In the genomic region with DNA sequence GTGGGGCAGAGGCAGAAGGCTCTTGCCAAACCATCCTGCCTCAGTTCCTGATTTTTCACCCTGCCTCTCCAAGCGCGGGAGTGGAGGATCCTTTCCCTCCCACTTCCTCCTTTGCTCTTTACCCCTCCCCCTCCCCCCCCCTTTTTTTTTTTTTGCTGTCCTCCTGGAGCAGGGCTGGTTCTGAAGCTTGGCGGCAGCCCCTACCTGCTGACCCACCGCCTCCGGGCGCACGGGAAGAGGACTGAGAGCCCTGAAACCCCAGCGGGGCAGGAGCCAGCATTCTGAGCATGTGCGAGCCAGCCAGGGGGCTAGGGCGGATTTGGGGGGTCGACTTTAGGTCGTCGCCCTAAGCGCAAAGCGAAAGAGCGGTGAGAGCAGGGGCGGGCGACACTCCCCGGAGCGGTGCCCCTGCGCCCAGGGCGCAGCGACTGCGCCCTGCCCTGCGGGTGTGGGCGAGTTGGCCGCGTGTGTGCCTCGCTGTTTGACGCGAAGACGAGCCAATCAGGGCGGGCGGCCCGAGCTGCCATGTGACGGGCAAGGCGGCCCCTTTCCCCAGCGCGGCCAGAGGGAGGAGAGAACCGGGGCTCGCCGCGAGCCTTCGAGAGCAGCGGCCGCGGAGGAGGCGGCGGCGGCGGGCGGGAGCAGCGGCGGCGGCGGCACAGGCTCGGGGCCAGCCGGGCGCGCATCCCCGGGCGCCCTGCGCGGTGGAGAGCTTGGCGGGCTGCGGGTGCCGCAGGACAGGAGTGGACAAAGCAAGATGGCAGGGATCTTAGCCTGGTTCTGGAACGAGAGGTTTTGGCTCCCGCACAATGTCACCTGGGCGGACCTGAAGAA, we compare ENCODE assay signal across 8 cellular contexts. TPM values are rescaled to one million over a fixed set of nuclear protein-coding genes. Genes with fewer than 3 reads are reported as not detected.
A peak's percentile ranks its signal among the peaks of the same experiment; 100 is the strongest.
DNase-seq lines count a peak whose midpoint lies in the region; ATAC-seq and FAIRE-seq lines count a peak whose summit lies in the region.

Gene CERS6, plus strand, starts transcription at position 581 of the 834 bp plus-strand sequence. Its CDS starts 177 bp downstream, at position 758.

- no peak within 1 kb of the TSS for H4K91ac ChIP-seq in neuronal stem cell (ENCODE audit: low read depth, low read length, poor library complexity)

- peak; percentile 97 for DNase-seq in Daoy (ENCODE audit: low read depth)
- peak; percentile 73 for DNase-seq in Jurkat, Clone E6-1 (ENCODE audit: low read depth, low spot score)
- peak; percentile 62 for DNase-seq in SIG-M5 (lab: John Stamatoyannopoulos, UW)
- DNase-seq in activated naive CD4-positive, alpha-beta T cell (lab: John Stamatoyannopoulos, UW) = peak; percentile 50 to 61 (median 56)
- peak; percentile 90 to 93 for DNase-seq in frontal cortex (ENCODE audit: low spot score in 2 of 2)
- DNase-seq in neuronal stem cell (ENCODE audit: low spot score) = peak; percentile 82
- DNase-seq in stromal cell of bone marrow (ENCODE audit: low read depth) = peak; percentile 94

- no peaks in the 10 kb centered on the region for H3K36me3 ChIP-seq in neuronal stem cell (replicated peaks in 1 of 2; ENCODE audit: control insufficient read depth in 2 of 2, insufficient read depth in 2 of 2, low read length in 2 of 2)

- H3K9ac ChIP-seq in neuronal stem cell (ENCODE audit: low read depth, low read length, poor library complexity) = peak within 1 kb of the TSS; percentile 99

- no peak within 1 kb of the TSS for H2BK12ac ChIP-seq in neuronal stem cell (ENCODE audit: low read length)

- H3K18ac ChIP-seq in neuronal stem cell (ENCODE audit: low read length) = peak within 1 kb of the TSS; percentile 93

- H3K4me2 ChIP-seq in neuronal stem cell (ENCODE audit: insufficient read depth, low read length, poor library complexity, severe bottlenecking) = peak within 1 kb of the TSS; percentile 87

- H2BK5ac ChIP-seq in neuronal stem cell (ENCODE audit: low read length) = peak within 1 kb of the TSS; percentile 85

- peak within 1 kb of the TSS; percentile 45 for H3K23ac ChIP-seq in neuronal stem cell (ENCODE audit: low read depth, low read length, poor library complexity)

- peak within 1 kb of the TSS; percentile 84 for H3K4me3 ChIP-seq in Jurkat, Clone E6-1 (ENCODE audit: low read length)
- H3K4me3 ChIP-seq in neuronal stem cell (ENCODE audit: low read length in 2 of 2) = peak within 1 kb of the TSS; percentile 93 to 94

- H3K4ac ChIP-seq in neuronal stem cell (ENCODE audit: low read length) = peak within 1 kb of the TSS; percentile 8

- no peaks in the 10 kb centered on the region for H3K27me3 ChIP-seq in neuronal stem cell (ENCODE audit: control insufficient read depth in 3 of 3, insufficient read depth in 3 of 3, low read depth in 1 of 3, low read length in 3 of 3)

- no peak for FAIRE-seq in frontal cortex (lab: Jason Lieb, UNC)

- H2BK15ac ChIP-seq in neuronal stem cell (ENCODE audit: low read length) = peak within 1 kb of the TSS; percentile 88

- no CpG with 5 or more reads among the region's 70 CpGs for WGBS in neuronal stem cell (ENCODE audit: extremely low coverage in 2 of 2, insufficient read length in 2 of 2, insufficient replicate concordance in 1 of 2), 2 donors

- peak within 1 kb of the TSS; percentile 78 for H3K14ac ChIP-seq in neuronal stem cell (ENCODE audit: low read length)

- H3K79me1 ChIP-seq in neuronal stem cell (ENCODE audit: low read depth, low read length) = peaks cover 3% of the 10 kb centered on the region

- no peak within 1 kb of the TSS for H4K8ac ChIP-seq in neuronal stem cell (ENCODE audit: low read depth, low read length)

- H3K4me1 ChIP-seq in neuronal stem cell (ENCODE audit: control insufficient read depth in 2 of 2, insufficient read depth in 1 of 2, low read depth in 1 of 2, low read length in 2 of 2) = peaks cover 3 to 6% of the 10 kb centered on the region in 2 donors

- peaks cover 3 to 10% of the 10 kb centered on the region in 2 donors for H3K9me3 ChIP-seq in neuronal stem cell (replicated peaks in 1 of 2; ENCODE audit: control insufficient read depth in 2 of 2, insufficient read depth in 1 of 2, low read depth in 1 of 2, low read length in 2 of 2)

- peak; percentile 91 for ATAC-seq in GM21723 (IDR thresholded peaks at IDR 0.05; ENCODE audit: unreplicated experiment)

- no peak within 1 kb of the TSS for H2BK120ac ChIP-seq in neuronal stem cell (ENCODE audit: low read depth, low read length)

- peak within 1 kb of the TSS; percentile 40 for H2AK5ac ChIP-seq in neuronal stem cell (ENCODE audit: low read depth, low read length)

- peak within 1 kb of the TSS; percentile 88 for H3K27ac ChIP-seq in neuronal stem cell (replicated peaks; ENCODE audit: low read length)

- H2AFZ ChIP-seq in neuronal stem cell (ENCODE audit: low read length) = peak within 1 kb of the TSS; percentile 97

RNA-seq across cellular contexts. Expression of gene CERS6, which starts in this region (rescaled TPM):
- total RNA-seq in Daoy (2014; rRNA removed; shearing (Covaris generic)) = 14.7 and 16.4 TPM in 2 replicates
- polyA plus RNA-seq in Jurkat, Clone E6-1 (2012; ENCODE audit: insufficient read depth, insufficient read length) = 25.0 TPM
- 137 TPM for total RNA-seq in frontal cortex
- polyA plus RNA-seq in neuronal stem cell (2013, experiment 1 of 2) = 26.3 TPM
- polyA plus RNA-seq in neuronal stem cell (2013, experiment 2 of 2) = 27.0 TPM

Comparison
In these comparisons a context has a peak if more than half of its experiments do, and no peak if none do; other contexts are left out.
1. Peak in every context shown above with its lines: DNase-seq, ATAC-seq, H3K4me3 ChIP-seq and H3K27ac ChIP-seq.